ENCODE assay signal across 1 cellular context in the genomic region with DNA sequence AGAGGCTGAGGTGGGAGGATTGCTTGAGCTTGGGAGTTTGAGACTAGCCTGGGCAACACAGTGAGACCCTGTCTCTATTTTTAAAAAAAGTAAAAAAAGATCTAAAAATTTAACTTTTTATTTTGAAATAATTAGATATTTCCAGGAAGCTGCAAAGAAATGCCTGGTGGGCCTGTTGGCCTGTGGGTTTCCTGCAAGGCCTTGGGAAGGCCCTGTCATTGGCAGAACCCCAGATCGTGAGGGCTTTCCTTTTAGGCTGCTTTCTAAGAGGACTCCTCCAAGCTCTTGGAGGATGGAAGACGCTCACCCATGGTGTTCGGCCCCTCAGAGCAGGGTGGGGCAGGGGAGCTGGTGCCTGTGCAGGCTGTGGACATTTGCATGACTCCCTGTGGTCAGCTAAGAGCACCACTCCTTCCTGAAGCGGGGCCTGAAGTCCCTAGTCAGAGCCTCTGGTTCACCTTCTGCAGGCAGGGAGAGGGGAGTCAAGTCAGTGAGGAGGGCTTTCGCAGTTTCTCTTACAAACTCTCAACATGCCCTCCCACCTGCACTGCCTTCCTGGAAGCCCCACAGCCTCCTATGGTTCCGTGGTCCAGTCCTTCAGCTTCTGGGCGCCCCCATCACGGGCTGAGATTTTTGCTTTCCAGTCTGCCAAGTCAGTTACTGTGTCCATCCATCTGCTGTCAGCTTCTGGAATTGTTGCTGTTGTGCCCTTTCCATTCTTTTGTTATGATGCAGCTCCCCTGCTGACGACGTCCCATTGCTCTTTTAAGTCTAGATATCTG.
TF ChIP-seq lines count a peak whose summit lies in the region.

No MANE protein-coding gene starts in this region.

TF ChIP-seq in HepG2, 621 proteins besides CTCF, POLR2A, EP300 and RAD21 (continued from another document):
- TF ChIP-seq ZNF790 (CRISPR knock-in tag; IDR thresholded peaks at IDR 0.05; ENCODE audit: borderline replicate concordance) (no peak), ZFAT (CRISPR knock-in tag; conservative IDR thresholded peaks at IDR 0.05) (no peak)
